9 cellular contexts compared by ENCODE assay signal in the genomic region with DNA sequence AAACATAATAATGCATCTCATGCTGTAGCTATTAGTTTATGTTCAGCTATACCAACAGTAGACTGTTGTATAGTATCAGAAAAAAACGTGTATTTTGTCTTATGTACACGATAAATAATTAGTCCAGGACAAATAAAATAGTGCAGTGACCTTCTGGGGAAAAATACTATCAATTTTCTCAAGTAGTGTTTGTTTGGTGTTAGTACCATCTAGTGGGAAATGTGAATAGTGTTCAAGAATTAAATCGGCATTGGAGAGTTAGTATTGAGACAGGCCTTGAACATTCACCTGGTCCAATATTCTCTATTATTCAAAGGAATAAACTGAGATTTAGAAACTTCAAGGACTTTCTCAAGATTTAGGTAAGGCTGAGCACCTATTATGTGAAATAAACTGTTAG. TPM values are rescaled to one million over a fixed set of nuclear protein-coding genes. Genes with fewer than 3 reads are reported as not detected.
DNase-seq lines count a peak whose midpoint lies in the region; ATAC-seq and TF ChIP-seq lines count a peak whose summit lies in the region.
"Had no signal": no experiment of that assay in that cellular context is flagged by ENCODE, and none has a peak within 500 bp of the region (broad histone marks: within the 10 kb centered on the region; RNA-seq: fewer than 3 reads in every experiment).

No MANE protein-coding gene starts in this region.

- POLR2A ChIA-PET in MCF 10A (lab: Yijun Ruan, JAX) = interaction anchor here (1.1 to 1.6 kb wide), 2 partner anchors 101 to 125 kb away, joined by 3 to 4 read pairs; a partner anchor contains a TSS
- POLR2A ChIA-PET in WTC11 (lab: Charles Lee) = no interaction called here

- no peak for TF ChIP-seq POLR2A in transverse colon (IDR thresholded peaks at IDR 0.05)

- no peak overlapping the region for H3K27ac Mint-ChIP-seq in MCF 10A (ENCODE audit: low read depth, unreplicated experiment)
- no peak overlapping the region for H3K27ac Mint-ChIP-seq in WTC11
- H3K27ac Mint-ChIP-seq in activated T-cell treated with anti-CD3 and anti-CD28 coated beads, Interleukin-2, amount 50 U/mL, for 24 hours = no peak overlapping the region

- ATAC-seq in WTC11 = no peak

- H3K79me2 ChIP-seq in mammary epithelial cell (ENCODE audit: insufficient read depth, low read length) (no peaks in the 10 kb centered on the region), hepatocyte (no peaks in the 10 kb centered on the region)

- H3K27me3 ChIP-seq in mammary epithelial cell (ENCODE audit: insufficient read depth, low read length) (no peaks in the 10 kb centered on the region), hepatocyte (no peaks in the 10 kb centered on the region), transverse colon (no peaks in the 10 kb centered on the region), H7 (ENCODE audit: control insufficient read depth, insufficient read depth, low read length) (no peaks in the 10 kb centered on the region)

- intact Hi-C loops in MCF 10A (cut with micrococcal nuclease) = loop anchor here (2.0 to 10.0 kb wide), 3 partner anchors 52 to 126 kb away; no protein-coding TSS in a partner anchor
- intact Hi-C loops in mammary epithelial cell (cut with micrococcal nuclease) = no loop called here
- intact Hi-C loops in transverse colon (cut with DNase I; ENCODE audit: low total_unique reads) = no loop called here

- H3K4me3 ChIP-seq in mammary epithelial cell (replicated peaks in 1 of 3; ENCODE audit: insufficient read depth in 1 of 3, low read depth in 2 of 3, low read length in 3 of 3) (no peak overlapping the region), hepatocyte (no peak overlapping the region), transverse colon (no peak overlapping the region), H7 (ENCODE audit: insufficient read depth, low read depth, low read length) (no peak overlapping the region)

- no peak overlapping the region for H2AFZ ChIP-seq in mammary epithelial cell (ENCODE audit: low read depth, low read length)
- H2AFZ ChIP-seq in hepatocyte = no peak overlapping the region

- H3K36me3 ChIP-seq in mammary epithelial cell (ENCODE audit: insufficient read depth, low read length) (no peaks in the 10 kb centered on the region), hepatocyte (replicated peaks; ENCODE audit: insufficient read depth, low read depth) (no peaks in the 10 kb centered on the region), transverse colon (no peaks in the 10 kb centered on the region), H7 (replicated peaks; ENCODE audit: control insufficient read depth, insufficient read depth, low read length) (no peaks in the 10 kb centered on the region)

- H3K4me1 Mint-ChIP-seq in MCF 10A (ENCODE audit: insufficient read depth, unreplicated experiment) (no peaks in the 10 kb centered on the region), WTC11 (peaks cover 3% of the 10 kb centered on the region; the same call in 1 of the 2 replicates)
- peaks cover 7% of the 10 kb centered on the region for H3K4me1 Mint-ChIP-seq in activated T-cell treated with anti-CD3 and anti-CD28 coated beads, Interleukin-2, amount 50 U/mL, for 24 hours (ENCODE audit: low read depth)

- H3K9me3 Mint-ChIP-seq in MCF 10A (ENCODE audit: unreplicated experiment) (no peaks in the 10 kb centered on the region), WTC11 (no peaks in the 10 kb centered on the region)
- no peaks in the 10 kb centered on the region for H3K9me3 Mint-ChIP-seq in activated T-cell treated with anti-CD3 and anti-CD28 coated beads, Interleukin-2, amount 50 U/mL, for 24 hours

- no TSS peak for BruUV-seq in MCF 10A (replicated peaks; lab: Mats Ljungman, UMichigan)
- no TSS peak for BruUV-seq in mammary epithelial cell (replicated peaks; lab: Mats Ljungman, UMichigan)

- dilution Hi-C loops in mammary epithelial cell (cut with HindIII; ENCODE audit: low sequenced_read_pairs) = no loop called here

- H4K20me1 ChIP-seq in mammary epithelial cell (ENCODE audit: insufficient read depth, low read length) = no peaks in the 10 kb centered on the region
- no peaks in the 10 kb centered on the region for H4K20me1 ChIP-seq in hepatocyte (ENCODE audit: insufficient read depth, poor library complexity, severe bottlenecking)

- H3K4me3 Mint-ChIP-seq in MCF 10A (ENCODE audit: unreplicated experiment) = no peak overlapping the region
- H3K4me3 Mint-ChIP-seq in WTC11 = no peak overlapping the region
- no peak overlapping the region for H3K4me3 Mint-ChIP-seq in activated T-cell treated with anti-CD3 and anti-CD28 coated beads, Interleukin-2, amount 50 U/mL, for 24 hours

- CTCF ChIA-PET in MCF 10A (lab: Yijun Ruan, JAX) = interaction anchor here (0.9 to 1.6 kb wide), 6 partner anchors 10 to 293 kb away, joined by 3 to 7 read pairs (median 4); a partner anchor contains a TSS
- CTCF ChIA-PET in mammary epithelial cell (lab: Charles Lee; ENCODE audit: low non-redundant PET) = interaction anchor here (0.5 kb wide), 1 partner anchor 125 kb away, joined by 13 read pairs; a partner anchor contains a TSS
- CTCF ChIA-PET in WTC11 (lab: Charles Lee) = interaction anchor here (1.0 to 1.6 kb wide), 3 partner anchors 101 to 134 kb away, joined by 3 to 7 read pairs (median 3); a partner anchor contains a TSS

- H3K4me2 ChIP-seq in mammary epithelial cell (ENCODE audit: insufficient read depth, low read depth, low read length) = no peak overlapping the region
- H3K4me2 ChIP-seq in hepatocyte = no peak overlapping the region

- H3K9me3 ChIP-seq in mammary epithelial cell (replicated peaks; ENCODE audit: insufficient read depth, low read length) = no peaks in the 10 kb centered on the region
- H3K9me3 ChIP-seq in hepatocyte (ENCODE audit: low read depth) = no peaks in the 10 kb centered on the region
- H3K9me3 ChIP-seq in transverse colon = no peaks in the 10 kb centered on the region

- H3K27ac ChIP-seq in mammary epithelial cell (ENCODE audit: insufficient read depth, low read depth, low read length) = no peak overlapping the region
- H3K27ac ChIP-seq in hepatocyte = no peak overlapping the region
- H3K27ac ChIP-seq in transverse colon = no peak overlapping the region

- H3K4me1 ChIP-seq in mammary epithelial cell (ENCODE audit: insufficient read depth, low read length) (no peaks in the 10 kb centered on the region), hepatocyte (ENCODE audit: insufficient read depth) (peaks cover 21% of the 10 kb centered on the region), transverse colon (no peaks in the 10 kb centered on the region)

- in situ Hi-C loops in mammary epithelial cell (cut with MboI; ENCODE audit: low sequenced_read_pairs in 2 of 2) (no loop called here), transverse colon (cut with MboI; ENCODE audit: low pct_ligation_motif_present in 1 of 4, low pct_unique_long_range_greater_than_20kb in 1 of 4, low sequenced_read_pairs in 3 of 4) (no loop called here)

- H3K9ac ChIP-seq in mammary epithelial cell (ENCODE audit: insufficient read depth, low read length) = no peak overlapping the region

- TF ChIP-seq EP300 in transverse colon (IDR thresholded peaks at IDR 0.05; ENCODE audit: low read depth) = no peak

- TF ChIP-seq CTCF in MCF 10A (IDR thresholded peaks at IDR 0.05; ENCODE audit: unreplicated experiment) = peak; percentile 54
- TF ChIP-seq CTCF in mammary epithelial cell (conservative IDR thresholded peaks at IDR 0.05 in 1 of 2, IDR thresholded peaks at IDR 0.05 in 1 of 2; ENCODE audit: extremely low read depth in 1 of 2, insufficient read depth in 1 of 2, low read depth in 1 of 2, low read length in 2 of 2) = peak in 1 of 2 donors; percentile 47
- 0 out of 2 replicates have a peak, but pooled peaks have one; percentile 13 for TF ChIP-seq CTCF in WTC11 (IDR thresholded peaks at IDR 0.05)
- peak; percentile 69 for TF ChIP-seq CTCF in hepatocyte (IDR thresholded peaks at IDR 0.05; ENCODE audit: poor library complexity)
- TF ChIP-seq CTCF in transverse colon (IDR thresholded peaks at IDR 0.05) = peak; percentile 31 to 40 (median 38)

- WGBS in mammary epithelial cell (ENCODE audit: low coverage, missing lambda C conversion rate) = 2% methylated on average over 3 of the region's 3 CpGs
- WGBS in hepatocyte (ENCODE audit: low lambda C conversion rate, missing lambda C conversion rate) = 12% methylated on average over 3 of the region's 3 CpGs
- 7 to 13% methylated on average over 3 of the region's 3 CpGs for WGBS in transverse colon (ENCODE audit: low coverage in 1 of 2), 2 donors

- DNase-seq in MCF 10A (ENCODE audit: unreplicated experiment) (peak; percentile 39), mammary epithelial cell (no peak), WTC11 (ENCODE audit: low spot score) (no peak), hepatocyte (ENCODE audit: low spot score) (peak; percentile 34), transverse colon (no peak), SHP77 treated with DMSO at 0.1 percent for 48 hours (lab: John Stamatoyannopoulos, UW) (no peak), H7 (no peak)
- no peak for DNase-seq in activated T-cell treated with anti-CD3 and anti-CD28 coated beads, Interleukin-2, amount 50 U/mL, for 24 hours
- DNase-seq: islet precursor cell had no signal

- no peaks in the 10 kb centered on the region for H3K9me2 ChIP-seq in hepatocyte (replicated peaks; ENCODE audit: insufficient read depth)

- H3K36me3 Mint-ChIP-seq in MCF 10A (ENCODE audit: insufficient read depth, unreplicated experiment) (no peaks in the 10 kb centered on the region), WTC11 (no peaks in the 10 kb centered on the region)
- H3K36me3 Mint-ChIP-seq in activated T-cell treated with anti-CD3 and anti-CD28 coated beads, Interleukin-2, amount 50 U/mL, for 24 hours (ENCODE audit: low read depth) = no peaks in the 10 kb centered on the region

- H3K27me3 Mint-ChIP-seq in MCF 10A (ENCODE audit: insufficient read depth, unreplicated experiment) (peaks cover 20% of the 10 kb centered on the region), WTC11 (ENCODE audit: low read depth) (no peaks in the 10 kb centered on the region)
- peaks cover 6% of the 10 kb centered on the region for H3K27me3 Mint-ChIP-seq in activated T-cell treated with anti-CD3 and anti-CD28 coated beads, Interleukin-2, amount 50 U/mL, for 24 hours

RNA-seq across cellular contexts. Expression of a gene that starts 21.7 kb away (rescaled TPM):
- total RNA-seq in MCF 10A (2022) (not detected in 2 replicates), mammary epithelial cell (not detected), WTC11 (2021) (not detected in 3 replicates), hepatocyte (0.44 and 0.77 TPM in 2 replicates), transverse colon (not detected)
- polyA plus RNA-seq in mammary epithelial cell (not detected), hepatocyte (0.09 and 0.10 TPM in 2 replicates)
- polyA minus RNA-seq in mammary epithelial cell = not detected
- not detected in 2 replicates for total RNA-seq in H7 (2014; rRNA removed; shearing (Covaris generic))

RNA-seq across cellular contexts. Expression of a gene that starts 26.9 kb away (rescaled TPM):
- total RNA-seq in MCF 10A (2022) (not detected in 2 replicates), mammary epithelial cell (not detected), WTC11 (2021) (not detected in 3 replicates), hepatocyte (not detected in 2 replicates), transverse colon (not detected)
- polyA plus RNA-seq in mammary epithelial cell (not detected), hepatocyte (0.28 TPM in 1 of 2 replicates, not detected in the other)
- not detected for polyA minus RNA-seq in mammary epithelial cell
- not detected in 2 replicates for total RNA-seq in H7 (2014; rRNA removed; shearing (Covaris generic))

RNA-seq across cellular contexts. Expression of a gene that starts 42.5 kb away (rescaled TPM):
- not detected in 2 replicates for total RNA-seq in MCF 10A (2022)
- total RNA-seq in mammary epithelial cell = not detected
- not detected for polyA plus RNA-seq in mammary epithelial cell
- polyA minus RNA-seq in mammary epithelial cell = not detected
- total RNA-seq in WTC11 (2021) = not detected in 3 replicates
- total RNA-seq in hepatocyte = 0.40 TPM in 1 of 2 replicates, not detected in the other
- polyA plus RNA-seq in hepatocyte = not detected in 2 replicates
- not detected for total RNA-seq in transverse colon
- not detected in 2 replicates for total RNA-seq in H7 (2014; rRNA removed; shearing (Covaris generic))

RNA-seq across cellular contexts. Expression of a gene that starts 59.0 kb away (rescaled TPM):
- not detected in 2 replicates for total RNA-seq in MCF 10A (2022)
- total RNA-seq in mammary epithelial cell = not detected
- polyA plus RNA-seq in mammary epithelial cell = not detected
- not detected for polyA minus RNA-seq in mammary epithelial cell
- not detected in 3 replicates for total RNA-seq in WTC11 (2021)
- 0.24 and 1.0 TPM in 2 replicates for total RNA-seq in hepatocyte
- 0.11 and 0.42 TPM in 2 replicates for polyA plus RNA-seq in hepatocyte
- total RNA-seq in transverse colon = not detected
- not detected in 2 replicates for total RNA-seq in H7 (2014; rRNA removed; shearing (Covaris generic))

Comparison
In these comparisons a context has a peak if more than half of its experiments do, and no peak if none do; other contexts are left out.
1. DNase-seq: peak in MCF 10A (single experiment) and hepatocyte (single experiment); none in mammary epithelial cell (single experiment), WTC11 (single experiment), transverse colon (single experiment), activated T-cell treated with anti-CD3 and anti-CD28 coated beads, Interleukin-2, amount 50 U/mL, for 24 hours (single experiment), SHP77 treated with DMSO at 0.1 percent for 48 hours (single experiment) and H7 (single experiment).